1 cellular context compared by ENCODE assay signal in the genomic region with DNA sequence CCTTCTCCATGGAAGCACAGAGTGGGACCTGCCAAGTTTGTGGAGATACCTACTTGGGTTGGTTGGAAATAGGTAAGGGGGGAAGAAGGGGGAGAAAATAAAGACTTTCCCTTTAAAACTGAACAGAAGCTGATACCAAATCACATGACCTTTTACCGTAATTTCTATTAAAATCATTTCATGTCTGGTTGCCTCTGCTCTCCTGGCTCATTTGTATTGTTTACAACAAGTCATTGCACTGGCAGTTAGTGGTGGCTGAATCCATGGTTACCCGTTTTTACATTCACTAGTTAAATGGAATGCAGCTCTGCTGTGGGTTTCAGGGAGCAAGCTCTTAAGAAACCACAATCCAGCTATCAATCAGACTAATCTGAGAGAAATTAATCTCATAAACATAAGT.
TF ChIP-seq lines count a peak whose summit lies in the region.

No MANE protein-coding gene starts in this region.

TF ChIP-seq in GM23338, 12 proteins besides CTCF, POLR2A, EP300 and RAD21 (continued from another document):
- TF ChIP-seq, protein P1, sequence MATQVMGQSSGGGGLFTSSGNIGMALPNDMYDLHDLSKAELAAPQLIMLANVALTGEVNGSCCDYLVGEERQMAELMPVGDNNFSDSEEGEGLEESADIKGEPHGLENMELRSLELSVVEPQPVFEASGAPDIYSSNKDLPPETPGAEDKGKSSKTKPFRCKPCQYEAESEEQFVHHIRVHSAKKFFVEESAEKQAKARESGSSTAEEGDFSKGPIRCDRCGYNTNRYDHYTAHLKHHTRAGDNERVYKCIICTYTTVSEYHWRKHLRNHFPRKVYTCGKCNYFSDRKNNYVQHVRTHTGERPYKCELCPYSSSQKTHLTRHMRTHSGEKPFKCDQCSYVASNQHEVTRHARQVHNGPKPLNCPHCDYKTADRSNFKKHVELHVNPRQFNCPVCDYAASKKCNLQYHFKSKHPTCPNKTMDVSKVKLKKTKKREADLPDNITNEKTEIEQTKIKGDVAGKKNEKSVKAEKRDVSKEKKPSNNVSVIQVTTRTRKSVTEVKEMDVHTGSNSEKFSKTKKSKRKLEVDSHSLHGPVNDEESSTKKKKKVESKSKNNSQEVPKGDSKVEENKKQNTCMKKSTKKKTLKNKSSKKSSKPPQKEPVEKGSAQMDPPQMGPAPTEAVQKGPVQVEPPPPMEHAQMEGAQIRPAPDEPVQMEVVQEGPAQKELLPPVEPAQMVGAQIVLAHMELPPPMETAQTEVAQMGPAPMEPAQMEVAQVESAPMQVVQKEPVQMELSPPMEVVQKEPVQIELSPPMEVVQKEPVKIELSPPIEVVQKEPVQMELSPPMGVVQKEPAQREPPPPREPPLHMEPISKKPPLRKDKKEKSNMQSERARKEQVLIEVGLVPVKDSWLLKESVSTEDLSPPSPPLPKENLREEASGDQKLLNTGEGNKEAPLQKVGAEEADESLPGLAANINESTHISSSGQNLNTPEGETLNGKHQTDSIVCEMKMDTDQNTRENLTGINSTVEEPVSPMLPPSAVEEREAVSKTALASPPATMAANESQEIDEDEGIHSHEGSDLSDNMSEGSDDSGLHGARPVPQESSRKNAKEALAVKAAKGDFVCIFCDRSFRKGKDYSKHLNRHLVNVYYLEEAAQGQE (IDR thresholded peaks at IDR 0.05; ENCODE audit: unreplicated experiment), result no peak
